9 cellular contexts compared by ENCODE assay signal in the genomic region with DNA sequence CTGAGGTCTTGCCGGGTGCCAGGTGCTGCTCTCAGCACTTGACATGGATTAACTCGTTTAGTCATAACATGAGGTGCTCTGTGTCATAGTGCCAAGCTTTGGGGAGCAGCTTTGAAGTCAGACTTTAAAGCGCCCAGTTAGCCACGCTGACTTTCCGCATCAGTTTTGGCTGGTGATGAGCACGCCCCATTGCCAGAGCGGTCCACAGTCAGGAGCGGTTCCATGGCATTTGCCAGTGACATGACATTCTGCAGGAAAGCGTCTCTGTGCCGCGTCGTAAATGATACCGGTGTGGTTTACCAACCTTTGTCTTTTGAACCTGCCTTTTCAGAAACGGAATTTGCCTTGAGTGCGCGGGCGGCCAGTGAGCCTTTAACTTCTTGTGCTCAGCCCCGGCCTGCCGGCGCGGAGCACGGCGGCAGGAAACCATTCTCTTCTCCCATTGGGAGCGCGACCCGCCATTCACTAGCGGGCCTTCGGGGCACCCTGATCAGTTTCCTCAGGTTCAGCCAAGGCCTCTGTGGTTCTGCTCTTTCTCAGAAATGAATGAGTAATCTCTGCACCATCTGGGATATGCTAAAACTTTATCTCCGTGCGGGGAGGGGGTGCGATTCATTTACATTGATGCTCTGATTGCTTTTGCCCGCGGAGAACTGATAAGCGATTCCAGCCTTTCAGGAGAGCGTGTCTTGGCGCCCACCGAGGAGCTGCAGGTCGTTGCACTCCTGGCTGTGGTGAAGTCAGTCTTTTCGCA. TPM values are rescaled to one million over a fixed set of nuclear protein-coding genes. Genes with fewer than 3 reads are reported as not detected.
A peak's percentile ranks its signal among the peaks of the same experiment; 100 is the strongest.
DNase-seq lines count a peak whose midpoint lies in the region; ATAC-seq, FAIRE-seq and TF ChIP-seq lines count a peak whose summit lies in the region.
"Had no signal": no experiment of that assay in that cellular context is flagged by ENCODE, and none has a peak within 500 bp of the region (broad histone marks: within the 10 kb centered on the region; RNA-seq: fewer than 3 reads in every experiment).

No MANE protein-coding gene starts in this region.

- no peaks in the 10 kb centered on the region for H3F3A ChIP-seq in PC-3 (ENCODE audit: low read length, unreplicated experiment)

- CTCF ChIA-PET in CD8-positive, alpha-beta T cell (lab: Charles Lee), result no interaction called here
- CTCF ChIA-PET in HEK293 (lab: Yijun Ruan, JAX) (interaction anchor here (1.0 kb wide), 1 partner anchor 8 kb away, joined by 4 read pairs; no protein-coding TSS in a partner anchor), HepG2 (lab: Yijun Ruan, JAX; ENCODE audit: low intra/inter-chr PET ratio, low total read pairs) (no interaction called here), PC-3 (lab: Charles Lee) (no interaction called here)

- FAIRE-seq in HepG2 (lab: Jason Lieb, UNC), result no peak

- no peaks in the 10 kb centered on the region for H3K9me2 ChIP-seq in PC-3 (replicated peaks; ENCODE audit: low read length)

- H3K9ac ChIP-seq in HepG2 (ENCODE audit: insufficient read depth, low read depth, low read length) (peak overlapping the region; percentile 38), PC-3 (ENCODE audit: low read length) (no peak overlapping the region)

- peak overlapping the region; percentile 70 for H3K4me2 ChIP-seq in HepG2 (ENCODE audit: low read depth, low read length)
- no peak overlapping the region for H3K4me2 ChIP-seq in PC-3 (ENCODE audit: low read length)

- H3K9me3 ChIP-seq in CD8-positive, alpha-beta T cell (ENCODE audit: low read length), result no peaks in the 10 kb centered on the region
- H3K9me3 ChIP-seq in HEK293 (ENCODE audit: control insufficient read depth, insufficient read depth, low read depth, low read length) (no peaks in the 10 kb centered on the region), WERI-Rb-1 (ENCODE audit: severe bottlenecking) (no peaks in the 10 kb centered on the region), HepG2 (ENCODE audit: low read length) (no peaks in the 10 kb centered on the region), PC-3 (ENCODE audit: low read length) (no peaks in the 10 kb centered on the region)

- no peak overlapping the region for H3K27ac ChIP-seq in CD8-positive, alpha-beta T cell (ENCODE audit: low read depth, low read length)
- H3K27ac ChIP-seq in HEK293 (ENCODE audit: extremely low read depth, low read depth, low read length), result no peak overlapping the region
- peak overlapping the region; percentile 79 for H3K27ac ChIP-seq in WERI-Rb-1
- no peak overlapping the region for H3K27ac ChIP-seq in coronary artery
- peak overlapping the region; percentile 65 for H3K27ac ChIP-seq in HepG2 (ENCODE audit: extremely low read length, insufficient read depth, low read length)
- H3K27ac ChIP-seq in PC-3 (ENCODE audit: low read length), result no peak overlapping the region

- no peak overlapping the region for H3K27ac Mint-ChIP-seq in CD8-positive, alpha-beta T cell

- TF ChIP-seq EP300 in HepG2 (IDR thresholded peaks at IDR 0.05; ENCODE audit: low read depth in 2 of 2, low read length in 2 of 2), result no peak
- TF ChIP-seq EP300 in HepG2 (CRISPR knock-in tag; IDR thresholded peaks at IDR 0.05; ENCODE audit: borderline replicate concordance), result no peak

- TF ChIP-seq POLR2A in HepG2 (IDR thresholded peaks at IDR 0.05; ENCODE audit: insufficient read depth in 1 of 2, low read depth in 2 of 2, low read length in 2 of 2), result 0 out of 4 replicates have a peak, but pooled peaks of 1 of the 2 experiments have one; percentile 25

- H4K20me1 ChIP-seq in HepG2 (ENCODE audit: insufficient read depth, low read length), result no peaks in the 10 kb centered on the region
- no peaks in the 10 kb centered on the region for H4K20me1 ChIP-seq in PC-3 (ENCODE audit: low read length)

- POLR2A ChIA-PET in CD8-positive, alpha-beta T cell (lab: Charles Lee), result no interaction called here
- POLR2A ChIA-PET in HEK293 (lab: Yijun Ruan, JAX) (interaction anchor here (0.5 kb wide), 1 partner anchor 497 kb away, joined by 3 read pairs; no protein-coding TSS in a partner anchor), HepG2 (lab: Yijun Ruan, JAX) (interaction anchor here (1.1 to 5.9 kb wide), 4 partner anchors 13 to 17 kb away, joined by 5 to 31 read pairs (median 12); no protein-coding TSS in a partner anchor), PC-3 (lab: Charles Lee; ENCODE audit: unreplicated experiment) (no interaction called here)

- intact Hi-C loops in CD8-positive, alpha-beta T cell (cut with DNase I, micrococcal nuclease), result loop anchor here in 1 of 2 experiments (1.0 kb wide), 1 partner anchor 120 kb away; a partner anchor contains a TSS
- intact Hi-C loops in HepG2 (cut with micrococcal nuclease; ENCODE audit: unreplicated experiment), result loop anchor here (1.0 kb wide), 1 partner anchor 17 kb away; no protein-coding TSS in a partner anchor
- intact Hi-C loops in PC-3 (cut with micrococcal nuclease), result no loop called here

- H2AFZ ChIP-seq in HepG2 (ENCODE audit: low read length) (peak overlapping the region; percentile 49), PC-3 (ENCODE audit: low read length) (no peak overlapping the region)

- peak overlapping the region; percentile 39 for H3K4me3 ChIP-seq in CD8-positive, alpha-beta T cell (ENCODE audit: low read depth, low read length)
- H3K4me3 ChIP-seq in HEK293 (ENCODE audit: low read depth, low read length) (peak overlapping the region; percentile 24), WERI-Rb-1 (ENCODE audit: low read depth, low read length) (peak overlapping the region; percentile 61), coronary artery (peak overlapping the region; percentile 71), HepG2 (replicated peaks in 1 of 3; ENCODE audit: insufficient read depth in 1 of 3, low read depth in 2 of 3, low read length in 3 of 3) (peak overlapping the region; percentile 5 to 58 (median 32); a peak in 5 of 6 replicates), PC-3 (ENCODE audit: low read length) (no peak overlapping the region)

- no peak for TF ChIP-seq RAD21 in HepG2 (CRISPR knock-in tag; IDR thresholded peaks at IDR 0.05)

- H3K27me3 Mint-ChIP-seq in CD8-positive, alpha-beta T cell (ENCODE audit: low read depth), result peaks cover 15% of the 10 kb centered on the region

- no peak for TF ChIP-seq CTCF in CD8-positive, alpha-beta T cell (IDR thresholded peaks at IDR 0.05)
- TF ChIP-seq CTCF in HEK293 (tag by site-specific recombination; IDR thresholded peaks at IDR 0.05) (no peak), WERI-Rb-1 (IDR thresholded peaks at IDR 0.05; ENCODE audit: low read depth, low read length) (no peak), coronary artery (IDR thresholded peaks at IDR 0.05) (no peak), HepG2 (CRISPR knock-in tag; IDR thresholded peaks at IDR 0.05) (no peak), PC-3 (conservative IDR thresholded peaks at IDR 0.05; ENCODE audit: low read depth, low read length) (no peak)

- H3K9me3 Mint-ChIP-seq in CD8-positive, alpha-beta T cell, result no peaks in the 10 kb centered on the region

- BruUV-seq in HepG2 (replicated peaks; lab: Mats Ljungman, UMichigan) (TSS peak; percentile 60), PC-3 (replicated peaks; lab: Mats Ljungman, UMichigan) (no TSS peak)

- no peaks in the 10 kb centered on the region for H3K4me1 Mint-ChIP-seq in CD8-positive, alpha-beta T cell (ENCODE audit: low read depth)

- ATAC-seq in CD8-positive, alpha-beta T cell, result peak; percentile 40
- ATAC-seq in HepG2 (peak; percentile 81), PC-3 (no peak)

- WGBS in HepG2 (ENCODE audit: low lambda C conversion rate), result 57% methylated on average over 32 of the region's 39 CpGs

- H3K27me3 ChIP-seq in CD8-positive, alpha-beta T cell (ENCODE audit: insufficient read depth, low read length), result no peaks in the 10 kb centered on the region
- H3K27me3 ChIP-seq in WERI-Rb-1 (ENCODE audit: insufficient read depth, low read depth, severe bottlenecking) (no peaks in the 10 kb centered on the region), HepG2 (ENCODE audit: control insufficient read depth in 1 of 2, insufficient read depth in 2 of 2, low read length in 2 of 2) (no peaks in the 10 kb centered on the region), PC-3 (ENCODE audit: low read length) (no peaks in the 10 kb centered on the region)

- in situ Hi-C loops in HepG2 (cut with HindIII; ENCODE audit: extremely low pct_ligation_motif_present, low pct_unique_long_range_greater_than_20kb), result no loop called here

- H3K4me3 Mint-ChIP-seq in CD8-positive, alpha-beta T cell, result no peak overlapping the region

- no peaks in the 10 kb centered on the region for H3K36me3 Mint-ChIP-seq in CD8-positive, alpha-beta T cell

- peak in 3 of 7 experiments; percentile 5 to 49 (median 23) for DNase-seq in CD8-positive, alpha-beta T cell
- DNase-seq in WERI-Rb-1, result peak; percentile 78
- DNase-seq in coronary artery (ENCODE audit: low spot score), result no peak
- peak; percentile 28 for DNase-seq in HepG2 (ENCODE audit: low spot score)
- peak; percentile 35 to 54 for DNase-seq in stimulated activated CD4-positive, alpha-beta T cell treated with anti-CD3 and anti-CD28 coated beads, Interleukin-4, amount 100 ng/mL, for 48 hours (ENCODE audit: low read depth in 2 of 2)
- DNase-seq in NCI-H187 (lab: John Stamatoyannopoulos, UW), result no peak
- DNase-seq in PC-3, result no peak

- no peaks in the 10 kb centered on the region for H3K36me3 ChIP-seq in CD8-positive, alpha-beta T cell (ENCODE audit: insufficient read depth, low read length)
- no peaks in the 10 kb centered on the region for H3K36me3 ChIP-seq in HEK293 (ENCODE audit: control insufficient read depth in 2 of 2, insufficient read depth in 1 of 2, low read length in 2 of 2)
- H3K36me3 ChIP-seq in WERI-Rb-1, result no peaks in the 10 kb centered on the region
- no peaks in the 10 kb centered on the region for H3K36me3 ChIP-seq in HepG2 (replicated peaks in 1 of 2; ENCODE audit: control insufficient read depth in 1 of 2, insufficient read depth in 2 of 2, low read length in 2 of 2)
- H3K36me3 ChIP-seq in PC-3 (ENCODE audit: low read depth, low read length), result no peaks in the 10 kb centered on the region

- no peaks in the 10 kb centered on the region for H3K4me1 ChIP-seq in CD8-positive, alpha-beta T cell (ENCODE audit: insufficient read depth, low read length)
- H3K4me1 ChIP-seq in HEK293 (ENCODE audit: control insufficient read depth, insufficient read depth, low read length) (no peaks in the 10 kb centered on the region; the same call in 1 of the 2 replicates), HepG2 (ENCODE audit: insufficient read depth, low read length) (peaks cover 63% of the 10 kb centered on the region), PC-3 (ENCODE audit: insufficient read depth, low read length) (no peaks in the 10 kb centered on the region)

- H3K79me2 ChIP-seq in HepG2 (ENCODE audit: insufficient read depth, low read length), result peaks cover 33% of the 10 kb centered on the region
- no peaks in the 10 kb centered on the region for H3K79me2 ChIP-seq in PC-3 (ENCODE audit: low read length)

RNA-seq across cellular contexts. Expression of a gene that starts 1.7 kb away (rescaled TPM):
- not detected for total RNA-seq in CD8-positive, alpha-beta T cell
- total RNA-seq in HepG2 (2016; rRNA removed; fragmentation: Illumina TruSeq; extraction: Trizol), result 14.5 and 19.5 TPM in 2 replicates
- total RNA-seq in HepG2 (2016; cell fraction: cytosol; rRNA removed; fragmentation: Illumina TruSeq; extraction: Trizol; ENCODE audit: low read depth), result 1.7 TPM in 2 replicates
- total RNA-seq in HepG2 (2016; cell fraction: insoluble cytoplasmic fraction; rRNA removed; fragmentation: Illumina TruSeq; extraction: Trizol), result 15.1 and 18.6 TPM in 2 replicates
- total RNA-seq in HepG2 (2016; cell fraction: membrane; rRNA removed; fragmentation: Illumina TruSeq; extraction: Trizol), result 4.7 and 4.9 TPM in 2 replicates
- 18.5 TPM in 2 replicates for total RNA-seq in HepG2 (2016; cell fraction: nucleus; rRNA removed; fragmentation: Illumina TruSeq; extraction: Trizol)
- polyA plus RNA-seq in HepG2 (2011; rRNA removed), result 15.5 and 23.2 TPM in 2 replicates
- 11.5 and 13.8 TPM in 2 replicates for polyA plus RNA-seq in HepG2 (2011; cell fraction: cytosol; rRNA removed)
- polyA plus RNA-seq in HepG2 (2011; cell fraction: nucleus; rRNA removed), result 10.7 and 12.3 TPM in 2 replicates
- 28.7 and 38.8 TPM in 2 replicates for polyA plus RNA-seq in HepG2 (2012)
- polyA plus RNA-seq in HepG2 (2016; cell fraction: cytosol; fragmentation: Illumina TruSeq; extraction: Trizol; ENCODE audit: low read depth), result 0.72 and 0.91 TPM in 2 replicates
- 8.5 and 9.2 TPM in 2 replicates for polyA plus RNA-seq in HepG2 (2016; cell fraction: insoluble cytoplasmic fraction; fragmentation: Illumina TruSeq; extraction: Trizol; ENCODE audit: low read depth)
- polyA plus RNA-seq in HepG2 (2016; cell fraction: membrane; fragmentation: Illumina TruSeq; extraction: Trizol; ENCODE audit: low read depth), result 1.6 and 2.0 TPM in 2 replicates
- 12.0 and 14.2 TPM in 2 replicates for polyA plus RNA-seq in HepG2 (2016; cell fraction: nucleus; fragmentation: Illumina TruSeq; extraction: Trizol; ENCODE audit: insufficient read depth, low read depth)
- polyA minus RNA-seq in HepG2 (2011; rRNA and poly(A)+ RNA removed; ENCODE audit: low replicate concordance), result 121 TPM in 1 of 2 replicates, not detected in the other
- 31.0 and 34.4 TPM in 2 replicates for polyA minus RNA-seq in HepG2 (2011; cell fraction: cytosol; rRNA and poly(A)+ RNA removed)
- 58.9 and 76.6 TPM in 2 replicates for polyA minus RNA-seq in HepG2 (2011; cell fraction: nucleus; rRNA and poly(A)+ RNA removed)
- not detected in 2 replicates for total RNA-seq in PC-3 (2014; rRNA removed)
- total RNA-seq: glomerular endothelial cell had no signal

Comparison
In these comparisons a context has a peak if more than half of its experiments do, and no peak if none do; other contexts are left out.
1. DNase-seq: peak in WERI-Rb-1 (single experiment), HepG2 (single experiment) and stimulated activated CD4-positive, alpha-beta T cell treated with anti-CD3 and anti-CD28 coated beads, Interleukin-4, amount 100 ng/mL, for 48 hours (2 of 2); none in coronary artery (single experiment), NCI-H187 (0 of 2) and PC-3 (single experiment).
2. H3K27ac ChIP-seq: peak in WERI-Rb-1 (single experiment) and HepG2 (single experiment); none in CD8-positive, alpha-beta T cell (single experiment), HEK293 (single experiment), coronary artery (0 of 2) and PC-3 (single experiment).
3. POLR2A ChIA-PET loops: an anchor here in HEK293 (0.5 kb wide) and HepG2 (1.1 to 5.9 kb wide); none called in CD8-positive, alpha-beta T cell and PC-3.